In the genomic region with DNA sequence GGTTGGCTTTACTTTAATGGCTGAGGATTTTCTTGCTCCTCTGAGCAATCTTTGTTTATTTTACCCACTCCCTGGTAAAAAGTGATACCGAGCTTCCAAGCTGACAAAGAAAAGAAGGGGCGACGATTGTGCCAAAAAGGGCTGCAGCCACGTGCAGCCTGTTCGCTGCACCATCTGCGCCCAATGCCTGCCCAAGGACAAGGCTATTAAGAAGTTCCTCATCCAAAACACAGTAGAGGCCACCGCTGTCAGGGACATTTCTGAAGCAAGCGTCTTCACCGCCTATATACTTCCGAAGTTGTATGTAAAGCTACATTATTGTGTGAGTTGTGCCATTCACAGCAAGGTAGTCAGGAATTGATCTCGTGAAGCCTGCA, we compare ENCODE assay signal across 18 cellular contexts. TPM values are rescaled to one million over a fixed set of nuclear protein-coding genes. Genes with fewer than 3 reads are reported as not detected.
DNase-seq lines count a peak whose midpoint lies in the region; ATAC-seq and TF ChIP-seq lines count a peak whose summit lies in the region.
"Had no signal": no experiment of that assay in that cellular context is flagged by ENCODE, and none has a peak within 500 bp of the region (broad histone marks: within the 10 kb centered on the region; RNA-seq: fewer than 3 reads in every experiment).

No MANE protein-coding gene starts in this region.

- H3K4me3 Mint-ChIP-seq in activated CD4-positive, alpha-beta T cell treated with anti-CD3 and anti-CD28 coated beads, Interleukin-2, amount 10 ng/mL, durations not matched to agents 24 days and 14 days = no peak overlapping the region
- H3K4me3 Mint-ChIP-seq in endothelial cell (ENCODE audit: unreplicated experiment) (peak overlapping the region; percentile 97), natural killer cell (peak overlapping the region; percentile 61)
- H3K4me3 Mint-ChIP-seq: CD14-positive monocyte, HFFc6 had no signal

- H3K27ac Mint-ChIP-seq in activated CD4-positive, alpha-beta T cell treated with anti-CD3 and anti-CD28 coated beads, Interleukin-2, amount 10 ng/mL, durations not matched to agents 24 days and 14 days = no peak overlapping the region
- H3K27ac Mint-ChIP-seq in endothelial cell (ENCODE audit: unreplicated experiment) = no peak overlapping the region
- peak overlapping the region; percentile 26 to 81 for H3K27ac Mint-ChIP-seq in natural killer cell
- H3K27ac Mint-ChIP-seq: HFFc6 had no signal

- H3K4me1 Mint-ChIP-seq in activated CD4-positive, alpha-beta T cell treated with anti-CD3 and anti-CD28 coated beads, Interleukin-2, amount 10 ng/mL, durations not matched to agents 24 days and 14 days = peaks cover 49% of the 10 kb centered on the region
- H3K4me1 Mint-ChIP-seq in endothelial cell (ENCODE audit: unreplicated experiment) (peaks cover 61% of the 10 kb centered on the region), natural killer cell (peaks cover 60 to 71% of the 10 kb centered on the region in 2 donors)

- TF ChIP-seq CTCF in endothelial cell (IDR thresholded peaks at IDR 0.05; ENCODE audit: unreplicated experiment) = no peak
- TF ChIP-seq CTCF in natural killer cell (IDR thresholded peaks at IDR 0.05) = no peak

- peaks cover 6% of the 10 kb centered on the region for H3K27me3 Mint-ChIP-seq in activated CD4-positive, alpha-beta T cell treated with anti-CD3 and anti-CD28 coated beads, Interleukin-2, amount 10 ng/mL, durations not matched to agents 24 days and 14 days
- peaks cover 6% of the 10 kb centered on the region for H3K27me3 Mint-ChIP-seq in endothelial cell (ENCODE audit: unreplicated experiment)
- H3K27me3 Mint-ChIP-seq in natural killer cell (ENCODE audit: low read depth in 2 of 2) = no peaks in the 10 kb centered on the region

- H3K9me3 ChIP-seq in subcutaneous abdominal adipose tissue (ENCODE audit: control insufficient read depth in 5 of 5, low read length in 5 of 5) = no peaks in the 10 kb centered on the region

- peaks cover 0 to 22% (median 4%) of the 10 kb centered on the region in 5 donors for H3K36me3 ChIP-seq in subcutaneous abdominal adipose tissue (ENCODE audit: control insufficient read depth in 5 of 5, insufficient read depth in 5 of 5, low read length in 5 of 5)

- no peaks in the 10 kb centered on the region for H3K9me3 Mint-ChIP-seq in activated CD4-positive, alpha-beta T cell treated with anti-CD3 and anti-CD28 coated beads, Interleukin-2, amount 10 ng/mL, durations not matched to agents 24 days and 14 days
- H3K9me3 Mint-ChIP-seq in endothelial cell (ENCODE audit: unreplicated experiment) = no peaks in the 10 kb centered on the region
- H3K9me3 Mint-ChIP-seq in natural killer cell = no peaks in the 10 kb centered on the region
- H3K9me3 Mint-ChIP-seq: HFFc6 had no signal

- DNase-seq in activated CD4-positive, alpha-beta T cell treated with anti-CD3 and anti-CD28 coated beads, Interleukin-2, amount 10 ng/mL, durations not matched to agents 24 days and 14 days = peak; percentile 47
- no peak for DNase-seq in activated CD4-positive, alpha-beta T cell treated with anti-CD3 and anti-CD28 coated beads for 1 hour
- DNase-seq in endothelial cell (ENCODE audit: low spot score) (no peak), natural killer cell (no peak), NCI-H187 (lab: John Stamatoyannopoulos, UW) (no peak)
- no peak for DNase-seq in stimulated activated CD4-positive, alpha-beta T cell treated with anti-CD3 and anti-CD28 coated beads, Interleukin-2, amount 100 ng/mL, for 24 hours
- DNase-seq: 8988T, HFFc6, KBM-7, NCI-H1092 treated with DMSO at 0.1 percent for 48 hours, NCI-H1694 treated with DMSO at 0.1 percent for 48 hours, NCI-H446 treated with DMSO at 0.1 percent for 48 hours, NCI-H82 had no signal

- H3K9ac ChIP-seq in subcutaneous abdominal adipose tissue (ENCODE audit: low read length in 5 of 5) = no peak overlapping the region

- ATAC-seq in natural killer cell (no peak), HG02798 (IDR thresholded peaks at IDR 0.05; ENCODE audit: poor library complexity, unreplicated experiment) (no peak)
- ATAC-seq: Panc1, Right ventricle myocardium inferior had no signal

- H3K27ac ChIP-seq in subcutaneous abdominal adipose tissue (ENCODE audit: low read depth, low read length) = peak overlapping the region; percentile 96

- peaks cover 21% of the 10 kb centered on the region for H3K36me3 Mint-ChIP-seq in activated CD4-positive, alpha-beta T cell treated with anti-CD3 and anti-CD28 coated beads, Interleukin-2, amount 10 ng/mL, durations not matched to agents 24 days and 14 days (ENCODE audit: low read depth)
- peaks cover 38% of the 10 kb centered on the region for H3K36me3 Mint-ChIP-seq in endothelial cell (ENCODE audit: low read depth, unreplicated experiment)
- no peaks in the 10 kb centered on the region for H3K36me3 Mint-ChIP-seq in natural killer cell

- intact Hi-C loops in activated CD4-positive, alpha-beta T cell treated with anti-CD3 and anti-CD28 coated beads, Interleukin-2, amount 10 ng/mL, durations not matched to agents 24 days and 14 days (cut with micrococcal nuclease) = loop anchor here (10.0 kb wide), 1 partner anchor 796 kb away; a partner anchor contains a TSS
- intact Hi-C loops in natural killer cell (cut with micrococcal nuclease) = loop anchor here (10.0 kb wide), 1 partner anchor 796 kb away; a partner anchor contains a TSS

- H3K4me3 ChIP-seq in subcutaneous abdominal adipose tissue (ENCODE audit: low read depth in 1 of 5, low read length in 5 of 5) = peak overlapping the region in 1 of 5 donors; percentile 96

- H3K27me3 ChIP-seq in subcutaneous abdominal adipose tissue (ENCODE audit: control insufficient read depth in 5 of 5, insufficient read depth in 4 of 5, low read length in 5 of 5) = no peaks in the 10 kb centered on the region

- H3K4me1 ChIP-seq in subcutaneous abdominal adipose tissue (ENCODE audit: control insufficient read depth in 5 of 5, insufficient read depth in 5 of 5, low read length in 5 of 5) = peaks cover 2 to 81% (median 65%) of the 10 kb centered on the region in 5 donors

RNA-seq across cellular contexts. Expression of a gene that starts 4.4 kb away (rescaled TPM):
- total RNA-seq in activated CD4-positive, alpha-beta T cell treated with anti-CD3 and anti-CD28 coated beads, Interleukin-2, amount 10 ng/mL, durations not matched to agents 24 days and 14 days = 9.5 and 11.0 TPM in 2 replicates
- total RNA-seq in endothelial cell (ENCODE audit: unreplicated experiment) = 114 TPM
- 1 to 10 TPM; 4.1 to 8.4 (median 8.4) TPM for total RNA-seq in natural killer cell

RNA-seq across cellular contexts. Expression of a gene that starts 57.9 kb away (rescaled TPM):
- total RNA-seq in activated CD4-positive, alpha-beta T cell treated with anti-CD3 and anti-CD28 coated beads, Interleukin-2, amount 10 ng/mL, durations not matched to agents 24 days and 14 days = 14.8 and 15.5 TPM in 2 replicates
- total RNA-seq in endothelial cell (ENCODE audit: unreplicated experiment) (12.3 TPM), natural killer cell (10 to 100 TPM; 35.1 to 54.1 (median 48.8) TPM)

Comparison
In these comparisons a context has a peak if more than half of its experiments do, and no peak if none do; other contexts are left out.
1. H3K27ac Mint-ChIP-seq: peak in natural killer cell (2 of 2); none in activated CD4-positive, alpha-beta T cell treated with anti-CD3 and anti-CD28 coated beads, Interleukin-2, amount 10 ng/mL, durations not matched to agents 24 days and 14 days (single experiment) and endothelial cell (single experiment).